17 cellular contexts compared by ENCODE assay signal in the genomic region with DNA sequence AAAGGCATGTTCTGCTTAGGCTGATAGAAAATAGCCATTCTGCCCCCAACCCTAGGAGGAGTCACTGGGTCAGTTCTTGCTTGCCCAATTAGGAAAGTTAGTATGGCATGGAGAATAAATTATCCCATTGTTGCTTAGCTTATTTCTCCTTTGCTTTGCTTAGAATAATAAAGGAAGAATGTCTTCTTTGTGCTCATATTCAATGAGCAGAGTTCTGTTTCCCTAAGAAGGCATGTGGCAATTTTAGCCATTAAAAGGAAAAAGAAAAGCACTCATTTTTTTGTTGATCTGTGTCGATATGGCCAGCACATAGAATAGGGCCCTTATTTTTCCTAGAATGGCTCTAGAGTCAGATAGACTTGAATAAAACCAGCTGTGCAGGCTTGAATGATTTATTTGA.
DNase-seq lines count a peak whose midpoint lies in the region; ATAC-seq, FAIRE-seq and TF ChIP-seq lines count a peak whose summit lies in the region.
"Had no signal": no experiment of that assay in that cellular context is flagged by ENCODE, and none has a peak within 500 bp of the region (broad histone marks: within the 10 kb centered on the region; RNA-seq: fewer than 3 reads in every experiment).

No MANE protein-coding gene starts in this region.

- no peak for TF ChIP-seq CTCF in osteocyte (IDR thresholded peaks at IDR 0.05)

- no peak overlapping the region for H3K4me3 Mint-ChIP-seq in osteocyte (ENCODE audit: unreplicated experiment)
- H3K4me3 Mint-ChIP-seq: CD4-positive, alpha-beta T cell had no signal

- no peak overlapping the region for H3K4me3 ChIP-seq in small intestine (ENCODE audit: low read depth in 1 of 2, low read length in 2 of 2)
- H3K4me3 ChIP-seq: GM12878, GM23248 had no signal

- WGBS in small intestine, 3 donors, result 82 to 97% (median 92%) methylated on average over 1 of the region's 1 CpG

- H3K36me3 Mint-ChIP-seq in osteocyte (ENCODE audit: unreplicated experiment), result no peaks in the 10 kb centered on the region

- H3K27me3 Mint-ChIP-seq in osteocyte (ENCODE audit: unreplicated experiment), result no peaks in the 10 kb centered on the region
- H3K27me3 Mint-ChIP-seq: CD4-positive, alpha-beta T cell had no signal

- peaks cover 2% of the 10 kb centered on the region for H3K4me1 Mint-ChIP-seq in osteocyte (ENCODE audit: unreplicated experiment)

- no peak overlapping the region for H3K27ac ChIP-seq in small intestine (ENCODE audit: low read depth in 1 of 2, low read length in 1 of 2)
- H3K27ac ChIP-seq: GM23248, HL-60 had no signal

- ATAC-seq in GM19035 (IDR thresholded peaks at IDR 0.05; ENCODE audit: unreplicated experiment), result no peak
- ATAC-seq: GM12878, HCT116 had no signal

- no peak for FAIRE-seq in small intestine (lab: Jason Lieb, UNC)
- FAIRE-seq: GM12878, GM18507, H54 had no signal

- no peaks in the 10 kb centered on the region for H3K9me3 ChIP-seq in small intestine (ENCODE audit: control insufficient read depth, low read depth)

- DNase-seq in SK-MEL-5 (ENCODE audit: low read depth, low spot score), result peak; percentile 89
- peak; percentile 30 for DNase-seq in inferior parietal cortex (ENCODE audit: extremely low spot score)
- peak; percentile 25 for DNase-seq in putamen (ENCODE audit: low spot score)
- no peak for DNase-seq in small intestine
- no peak for DNase-seq in NCI-H128 (lab: John Stamatoyannopoulos, UW; ENCODE audit: unreplicated experiment)
- no peak for DNase-seq in osteocyte (ENCODE audit: extremely low spot score, unreplicated experiment)
- DNase-seq: ACHN; C1 segment of cervical spinal cord; CD4-positive, alpha-beta T cell; DMS79; GM23248 had no signal

- no peaks in the 10 kb centered on the region for H3K4me1 ChIP-seq in small intestine (ENCODE audit: control insufficient read depth in 2 of 2, insufficient read depth in 1 of 2, low read depth in 1 of 2, low read length in 1 of 2)

- H3K27me3 ChIP-seq in small intestine (ENCODE audit: control insufficient read depth in 2 of 2, insufficient read depth in 2 of 2, low read length in 2 of 2), result no peaks in the 10 kb centered on the region

- H3K27ac Mint-ChIP-seq in osteocyte (ENCODE audit: unreplicated experiment), result no peak overlapping the region
- H3K27ac Mint-ChIP-seq: CD4-positive, alpha-beta T cell had no signal

- in situ Hi-C loops in SK-MEL-5 (cut with HindIII; ENCODE audit: low pct_unique_long_range_greater_than_20kb, low sequenced_read_pairs), result no loop called here

- H3K9me3 Mint-ChIP-seq in osteocyte (ENCODE audit: unreplicated experiment), result no peaks in the 10 kb centered on the region
- H3K9me3 Mint-ChIP-seq: CD4-positive, alpha-beta T cell had no signal

- H3K36me3 ChIP-seq in small intestine (ENCODE audit: control insufficient read depth in 2 of 2, insufficient read depth in 2 of 2, low read length in 2 of 2), result no peaks in the 10 kb centered on the region

Comparison
In these comparisons a context has a peak if more than half of its experiments do, and no peak if none do; other contexts are left out.
1. DNase-seq: peak in SK-MEL-5 (single experiment), inferior parietal cortex (single experiment) and putamen (single experiment); none in small intestine (single experiment), NCI-H128 (single experiment) and osteocyte (single experiment).